In genomic region chr9:114247491-114247890, GRCh38 we compare ENCODE assay signal across 22 cellular contexts.
DNase-seq lines count a peak whose midpoint lies in the region; ATAC-seq and TF ChIP-seq lines count a peak whose summit lies in the region.
"Had no signal": no experiment of that assay in that cellular context is flagged by ENCODE, and none has a peak within 500 bp of the region (broad histone marks: within the 10 kb centered on the region; RNA-seq: fewer than 3 reads in every experiment).

No MANE protein-coding gene starts in this region.

- H3K4me2 ChIP-seq in neural cell (ENCODE audit: low read length) = no peak overlapping the region
- H3K4me2 ChIP-seq: BLaER1 had no signal

- no peak overlapping the region for H3K4me3 ChIP-seq in right cardiac atrium (ENCODE audit: low read length)
- no peak overlapping the region for H3K4me3 ChIP-seq in heart right ventricle
- H3K4me3 ChIP-seq in neural cell (ENCODE audit: low read length) = no peak overlapping the region
- H3K4me3 ChIP-seq in psoas muscle = no peak overlapping the region
- no peak overlapping the region for H3K4me3 ChIP-seq in tibial nerve
- H3K4me3 ChIP-seq: BLaER1, GM12878 had no signal

- H4K20me1 ChIP-seq in neural cell (ENCODE audit: insufficient read depth) = no peaks in the 10 kb centered on the region
- H4K20me1 ChIP-seq: BLaER1 had no signal

- TF ChIP-seq CTCF in heart right ventricle (IDR thresholded peaks at IDR 0.05) (no peak), neural cell (IDR thresholded peaks at IDR 0.05; ENCODE audit: poor library complexity, severe bottlenecking) (no peak), psoas muscle (IDR thresholded peaks at IDR 0.05) (no peak), tibial nerve (IDR thresholded peaks at IDR 0.05) (no peak)

- H3K9me3 ChIP-seq in right cardiac atrium (ENCODE audit: control insufficient read depth, low read length) (no peaks in the 10 kb centered on the region), heart right ventricle (no peaks in the 10 kb centered on the region), neural cell (ENCODE audit: low read length) (no peaks in the 10 kb centered on the region), psoas muscle (no peaks in the 10 kb centered on the region), tibial nerve (no peaks in the 10 kb centered on the region)
- H3K9me3 ChIP-seq: BE2C, BLaER1 had no signal

- no peaks in the 10 kb centered on the region for H3F3A ChIP-seq in neural cell (ENCODE audit: insufficient read depth, low read length, poor library complexity, severe bottlenecking)

- TF ChIP-seq RAD21 in neural cell (conservative IDR thresholded peaks at IDR 0.05) = no peak

- H3K9me2 ChIP-seq in neural cell (ENCODE audit: insufficient read depth, low read length) = no peaks in the 10 kb centered on the region

- 88% methylated on average over 5 of the region's 5 CpGs for WGBS in right cardiac atrium
- 88 to 92% methylated on average over 5 of the region's 5 CpGs for WGBS in heart right ventricle, 2 donors
- WGBS in psoas muscle, 3 donors = 49 to 73% (median 66%) methylated on average over 5 of the region's 5 CpGs
- 69 to 70% methylated on average over 5 of the region's 5 CpGs for WGBS in tibial nerve, 2 donors

- H3K9ac ChIP-seq in neural cell (ENCODE audit: low read length) = no peak overlapping the region
- H3K9ac ChIP-seq: BLaER1 had no signal

- no peak overlapping the region for H2AFZ ChIP-seq in neural cell (ENCODE audit: low read depth, low read length)

- no peak for TF ChIP-seq EP300 in neural cell (conservative IDR thresholded peaks at IDR 0.05; ENCODE audit: poor library complexity, severe bottlenecking)
- TF ChIP-seq EP300 in tibial nerve (IDR thresholded peaks at IDR 0.05) = no peak

- H3K4me1 ChIP-seq in right cardiac atrium (ENCODE audit: control insufficient read depth, insufficient read depth, low read length) = peaks cover 3% of the 10 kb centered on the region
- peaks cover 3 to 35% (median 9%) of the 10 kb centered on the region in 9 donors for H3K4me1 ChIP-seq in heart right ventricle
- H3K4me1 ChIP-seq in psoas muscle = peaks cover 38% of the 10 kb centered on the region
- peaks cover 0 to 35% (median 9%) of the 10 kb centered on the region in 4 donors for H3K4me1 ChIP-seq in tibial nerve
- H3K4me1 ChIP-seq: BE2C, BLaER1 had no signal

- peaks cover 0 to 8% (median 0%) of the 10 kb centered on the region in 9 donors for H3K36me3 ChIP-seq in heart right ventricle
- H3K36me3 ChIP-seq in neural cell (ENCODE audit: insufficient read depth, low read length) = no peaks in the 10 kb centered on the region
- H3K36me3 ChIP-seq in psoas muscle (ENCODE audit: insufficient read depth in 1 of 2, low read depth in 1 of 2) = no peaks in the 10 kb centered on the region
- H3K36me3 ChIP-seq in tibial nerve = peaks cover 0 to 19% (median 0%) of the 10 kb centered on the region in 3 donors
- H3K36me3 ChIP-seq: BE2C had no signal

- H3K79me2 ChIP-seq in neural cell (replicated peaks; ENCODE audit: insufficient read depth, low read length) = no peaks in the 10 kb centered on the region

- DNase-seq in right cardiac atrium = peak in 2 of 3 donors; percentile 9 to 49
- DNase-seq in heart right ventricle = no peak
- no peak for DNase-seq in psoas muscle
- DNase-seq in tibial nerve (ENCODE audit: low spot score in 2 of 2) = no peak
- DNase-seq in activated naive CD4-positive, alpha-beta T cell (lab: John Stamatoyannopoulos, UW) = no peak
- DNase-seq in NCI-H2029 (lab: John Stamatoyannopoulos, UW) = no peak
- DNase-seq: 8988T; ACHN; BE2C; CD4-positive, CD25-positive, alpha-beta regulatory T cell; CD8-positive, alpha-beta memory T cell; COR-L47; DMS 273 treated with DMSO at 0.1 percent for 48 hours; DMS153; DMS53; DMS79; DND-41; EL; GDM1 had no signal

- no peak overlapping the region for H3K27ac ChIP-seq in right cardiac atrium (ENCODE audit: low read length)
- no peak overlapping the region for H3K27ac ChIP-seq in heart right ventricle
- peak overlapping the region; percentile 62 for H3K27ac ChIP-seq in neural cell (ENCODE audit: low read length)
- H3K27ac ChIP-seq in psoas muscle = no peak overlapping the region
- H3K27ac ChIP-seq in tibial nerve = no peak overlapping the region
- H3K27ac ChIP-seq: BLaER1 had no signal

- H3K27me3 ChIP-seq in right cardiac atrium (ENCODE audit: control insufficient read depth, insufficient read depth) (no peaks in the 10 kb centered on the region), heart right ventricle (no peaks in the 10 kb centered on the region), neural cell (ENCODE audit: insufficient read depth, low read depth, low read length) (no peaks in the 10 kb centered on the region), psoas muscle (ENCODE audit: insufficient read depth in 3 of 3, low read length in 2 of 3) (no peaks in the 10 kb centered on the region), tibial nerve (no peaks in the 10 kb centered on the region)
- H3K27me3 ChIP-seq: BE2C, BLaER1 had no signal

- TF ChIP-seq POLR2A in tibial nerve (IDR thresholded peaks at IDR 0.05) = no peak

- no peak for ATAC-seq in right cardiac atrium
- ATAC-seq in heart right ventricle = no peak
- peak; percentile 5 to 18 (median 17) for ATAC-seq in psoas muscle
- ATAC-seq: GM12878 had no signal

- intact Hi-C loops in right cardiac atrium (cut with DNase I) (no loop called here), heart right ventricle (cut with DNase I) (no loop called here), psoas muscle (cut with DNase I) (no loop called here)

TF ChIP-seq in neural cell, 6 proteins besides CTCF, POLR2A, EP300 and RAD21:
- TF ChIP-seq TAF1 (IDR thresholded peaks at IDR 0.05; ENCODE audit: low read depth) (no peak), POLR2AphosphoS5 (IDR thresholded peaks at IDR 0.05) (no peak), EZH2 (IDR thresholded peaks at IDR 0.05; ENCODE audit: borderline replicate concordance, insufficient read depth, low read length, poor library complexity, severe bottlenecking) (no peak), MXI1 (conservative IDR thresholded peaks at IDR 0.05; ENCODE audit: poor library complexity, severe bottlenecking) (no peak), SMC3 (conservative IDR thresholded peaks at IDR 0.05; ENCODE audit: poor library complexity) (no peak)
- TF ChIP-seq, protein P1, sequence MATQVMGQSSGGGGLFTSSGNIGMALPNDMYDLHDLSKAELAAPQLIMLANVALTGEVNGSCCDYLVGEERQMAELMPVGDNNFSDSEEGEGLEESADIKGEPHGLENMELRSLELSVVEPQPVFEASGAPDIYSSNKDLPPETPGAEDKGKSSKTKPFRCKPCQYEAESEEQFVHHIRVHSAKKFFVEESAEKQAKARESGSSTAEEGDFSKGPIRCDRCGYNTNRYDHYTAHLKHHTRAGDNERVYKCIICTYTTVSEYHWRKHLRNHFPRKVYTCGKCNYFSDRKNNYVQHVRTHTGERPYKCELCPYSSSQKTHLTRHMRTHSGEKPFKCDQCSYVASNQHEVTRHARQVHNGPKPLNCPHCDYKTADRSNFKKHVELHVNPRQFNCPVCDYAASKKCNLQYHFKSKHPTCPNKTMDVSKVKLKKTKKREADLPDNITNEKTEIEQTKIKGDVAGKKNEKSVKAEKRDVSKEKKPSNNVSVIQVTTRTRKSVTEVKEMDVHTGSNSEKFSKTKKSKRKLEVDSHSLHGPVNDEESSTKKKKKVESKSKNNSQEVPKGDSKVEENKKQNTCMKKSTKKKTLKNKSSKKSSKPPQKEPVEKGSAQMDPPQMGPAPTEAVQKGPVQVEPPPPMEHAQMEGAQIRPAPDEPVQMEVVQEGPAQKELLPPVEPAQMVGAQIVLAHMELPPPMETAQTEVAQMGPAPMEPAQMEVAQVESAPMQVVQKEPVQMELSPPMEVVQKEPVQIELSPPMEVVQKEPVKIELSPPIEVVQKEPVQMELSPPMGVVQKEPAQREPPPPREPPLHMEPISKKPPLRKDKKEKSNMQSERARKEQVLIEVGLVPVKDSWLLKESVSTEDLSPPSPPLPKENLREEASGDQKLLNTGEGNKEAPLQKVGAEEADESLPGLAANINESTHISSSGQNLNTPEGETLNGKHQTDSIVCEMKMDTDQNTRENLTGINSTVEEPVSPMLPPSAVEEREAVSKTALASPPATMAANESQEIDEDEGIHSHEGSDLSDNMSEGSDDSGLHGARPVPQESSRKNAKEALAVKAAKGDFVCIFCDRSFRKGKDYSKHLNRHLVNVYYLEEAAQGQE (IDR thresholded peaks at IDR 0.05; ENCODE audit: borderline replicate concordance) = no peak

Comparison
In these comparisons a context has a peak if more than half of its experiments do, and no peak if none do; other contexts are left out.
1. DNase-seq: peak in right cardiac atrium (2 of 3); none in heart right ventricle (0 of 2), psoas muscle (0 of 2), tibial nerve (0 of 2), activated naive CD4-positive, alpha-beta T cell (0 of 4) and NCI-H2029 (single experiment).
2. ATAC-seq: peak in psoas muscle (4 of 4); none in right cardiac atrium (0 of 2) and heart right ventricle (0 of 8).